Comparison of ENCODE assay signal across 21 cellular contexts in the genomic region with DNA sequence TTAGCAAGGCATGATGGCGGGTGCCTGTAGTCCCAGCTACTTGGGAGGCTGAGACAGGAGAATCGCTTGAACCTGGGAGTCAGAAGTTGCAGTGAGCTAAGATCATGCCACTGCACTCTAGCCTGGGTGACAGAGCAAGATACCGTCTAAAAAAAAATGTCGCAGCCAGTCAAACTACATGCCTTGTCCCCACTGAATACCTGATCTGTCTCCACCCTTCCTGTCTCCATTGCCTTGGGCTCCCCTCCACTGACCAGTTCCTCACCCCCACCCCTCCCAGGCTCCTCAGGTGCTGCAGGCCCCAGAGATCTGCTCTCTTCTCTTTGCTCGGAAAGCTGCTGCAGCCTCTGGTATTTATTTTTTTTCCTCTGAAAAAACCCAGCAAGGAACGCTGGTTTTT. TPM values are rescaled to one million over a fixed set of nuclear protein-coding genes. Genes with fewer than 3 reads are reported as not detected.
DNase-seq lines count a peak whose midpoint lies in the region; ATAC-seq lines count a peak whose summit lies in the region.
"Had no signal": no experiment of that assay in that cellular context is flagged by ENCODE, and none has a peak within 500 bp of the region (broad histone marks: within the 10 kb centered on the region; RNA-seq: fewer than 3 reads in every experiment).

No MANE protein-coding gene starts in this region.

- DNase-seq in activated CD4-positive, CD25-positive, alpha-beta regulatory T cell treated with anti-CD3 and anti-CD28 coated beads, Interleukin-2, amount 50 U/mL, for 72 hours = peak; percentile 15
- DNase-seq in CD4-positive, alpha-beta memory T cell = no peak
- DNase-seq in activated naive CD4-positive, alpha-beta T cell treated with anti-CD3 and anti-CD28 coated beads, Interleukin-2, amount 50 U/mL, for 72 hours (ENCODE audit: low spot score in 2 of 2) = no peak
- no peak for DNase-seq in natural killer cell treated with Interleukin-12 subunit alpha and Interleukin-12 subunit beta and Interleukin-15 and Interleukin-18, amount 100 ng/mL, for 72 hours (ENCODE audit: low spot score)
- DNase-seq in NCI-H510A (lab: John Stamatoyannopoulos, UW) (no peak), NCI-H146 (lab: John Stamatoyannopoulos, UW) (no peak)
- DNase-seq: GF-D8; mammary epithelial cell; NCI-H1048; NCI-H524 treated with DMSO at 0.1 percent for 48 hours; nephron progenitor cell; psoas muscle; SHP77 treated with DMSO at 0.1 percent for 48 hours; stimulated activated CD4-positive, alpha-beta T cell treated with anti-CD3 and anti-CD28 coated beads, Interleukin-4, amount 100 ng/mL, for 4 hours; testis had no signal

- peaks cover 0 to 7% (median 0%) of the 10 kb centered on the region in 8 donors for H3K9me3 Mint-ChIP-seq in CD4-positive, alpha-beta memory T cell
- H3K9me3 Mint-ChIP-seq in activated naive CD4-positive, alpha-beta T cell treated with anti-CD3 and anti-CD28 coated beads, Interleukin-2, amount 50 U/mL, for 72 hours = no peaks in the 10 kb centered on the region
- H3K9me3 Mint-ChIP-seq in natural killer cell treated with Interleukin-12 subunit alpha and Interleukin-12 subunit beta and Interleukin-15 and Interleukin-18, amount 100 ng/mL, for 72 hours = no peaks in the 10 kb centered on the region
- H3K9me3 Mint-ChIP-seq: nephron progenitor cell had no signal

- H3K36me3 ChIP-seq in CD4-positive, alpha-beta memory T cell (ENCODE audit: insufficient read depth, low read length) = peaks cover 17% of the 10 kb centered on the region

- CTCF ChIA-PET in CD4-positive, alpha-beta memory T cell (lab: Charles Lee; ENCODE audit: partially characterized antibody) = interaction anchor here (1.4 to 15.5 kb wide), 3 partner anchors 20 to 41 kb away, joined by 5 to 236 read pairs (median 125); no protein-coding TSS in a partner anchor

- H3K4me1 Mint-ChIP-seq in CD4-positive, alpha-beta memory T cell = peaks cover 64 to 96% (median 79%) of the 10 kb centered on the region in 4 donors
- H3K4me1 Mint-ChIP-seq in natural killer cell treated with Interleukin-12 subunit alpha and Interleukin-12 subunit beta and Interleukin-15 and Interleukin-18, amount 100 ng/mL, for 72 hours (ENCODE audit: low read depth in 2 of 2) = peaks cover 69 to 74% of the 10 kb centered on the region in 2 donors

- H3K27me3 ChIP-seq in CD4-positive, alpha-beta memory T cell (ENCODE audit: insufficient read depth, low read length) = no peaks in the 10 kb centered on the region
- H3K27me3 ChIP-seq: testis had no signal

- H3K4me1 ChIP-seq in CD4-positive, alpha-beta memory T cell (ENCODE audit: insufficient read depth, low read length) = peaks cover 84% of the 10 kb centered on the region
- H3K4me1 ChIP-seq: psoas muscle had no signal

- no peaks in the 10 kb centered on the region for H3K9me3 ChIP-seq in CD4-positive, alpha-beta memory T cell (ENCODE audit: control insufficient read depth in 1 of 2, low read length in 2 of 2)
- H3K9me3 ChIP-seq: psoas muscle, testis had no signal

- peak overlapping the region; percentile 9 to 94 (median 80) for H3K27ac Mint-ChIP-seq in CD4-positive, alpha-beta memory T cell
- H3K27ac Mint-ChIP-seq in activated naive CD4-positive, alpha-beta T cell treated with anti-CD3 and anti-CD28 coated beads, Interleukin-2, amount 50 U/mL, for 72 hours = peak overlapping the region; percentile 0 to 69
- peak overlapping the region; percentile 75 to 84 for H3K27ac Mint-ChIP-seq in natural killer cell treated with Interleukin-12 subunit alpha and Interleukin-12 subunit beta and Interleukin-15 and Interleukin-18, amount 100 ng/mL, for 72 hours
- H3K27ac Mint-ChIP-seq: nephron progenitor cell had no signal

- intact Hi-C loops in CD4-positive, alpha-beta memory T cell (cut with micrococcal nuclease) = no loop called here

- H3K4me3 ChIP-seq in CD4-positive, alpha-beta memory T cell (ENCODE audit: low read length in 2 of 2) = no peak overlapping the region
- H3K4me3 ChIP-seq: psoas muscle, smooth muscle cell, testis had no signal

- peak overlapping the region; percentile 27 for H3K27ac ChIP-seq in CD4-positive, alpha-beta memory T cell (ENCODE audit: low read depth, low read length)
- H3K27ac ChIP-seq: KMS-11, psoas muscle, testis had no signal

- peaks cover 2% of the 10 kb centered on the region in 2 donors for H3K27me3 Mint-ChIP-seq in CD4-positive, alpha-beta memory T cell
- no peaks in the 10 kb centered on the region for H3K27me3 Mint-ChIP-seq in natural killer cell treated with Interleukin-12 subunit alpha and Interleukin-12 subunit beta and Interleukin-15 and Interleukin-18, amount 100 ng/mL, for 72 hours

- peaks cover 33 to 58% of the 10 kb centered on the region in 2 donors for H3K36me3 Mint-ChIP-seq in CD4-positive, alpha-beta memory T cell
- peaks cover 27 to 57% of the 10 kb centered on the region in 2 donors for H3K36me3 Mint-ChIP-seq in activated naive CD4-positive, alpha-beta T cell treated with anti-CD3 and anti-CD28 coated beads, Interleukin-2, amount 50 U/mL, for 72 hours
- peaks cover 7% of the 10 kb centered on the region for H3K36me3 Mint-ChIP-seq in natural killer cell treated with Interleukin-12 subunit alpha and Interleukin-12 subunit beta and Interleukin-15 and Interleukin-18, amount 100 ng/mL, for 72 hours

- H3K4me3 Mint-ChIP-seq in CD4-positive, alpha-beta memory T cell = peak overlapping the region; percentile 39 to 99 (median 83)
- H3K4me3 Mint-ChIP-seq in natural killer cell treated with Interleukin-12 subunit alpha and Interleukin-12 subunit beta and Interleukin-15 and Interleukin-18, amount 100 ng/mL, for 72 hours = peak overlapping the region; percentile 90
- H3K4me3 Mint-ChIP-seq: nephron progenitor cell had no signal

- POLR2A ChIA-PET in CD4-positive, alpha-beta memory T cell (lab: Charles Lee; ENCODE audit: partially characterized antibody) = interaction anchor here (1.1 to 1.3 kb wide), 2 partner anchors 10 to 21 kb away, joined by 3 to 5 read pairs; no protein-coding TSS in a partner anchor

- ATAC-seq in activated CD4-positive, CD25-positive, alpha-beta regulatory T cell treated with anti-CD3 and anti-CD28 coated beads, Interleukin-2, amount 50 U/mL, for 24 hours = no peak
- ATAC-seq in activated naive CD4-positive, alpha-beta T cell treated with anti-CD3 and anti-CD28 coated beads, Interleukin-2, amount 50 U/mL, for 72 hours = no peak
- ATAC-seq in natural killer cell treated with Interleukin-12 subunit alpha and Interleukin-12 subunit beta and Interleukin-15 and Interleukin-18, amount 100 ng/mL, for 72 hours = no peak
- no peak for ATAC-seq in GM19397 (IDR thresholded peaks at IDR 0.05; ENCODE audit: unreplicated experiment)
- ATAC-seq: psoas muscle had no signal

RNA-seq across cellular contexts. Expression of a gene that starts 4.3 kb away (rescaled TPM):
- 100 to 1,000 TPM in 1 of 2 experiments, 10 to 100 TPM in 1; 100.0 to 101 TPM for total RNA-seq in CD4-positive, alpha-beta memory T cell
- 10 to 100 TPM; 11.9 to 32.8 TPM for polyA plus RNA-seq in CD4-positive, alpha-beta memory T cell
- 100 to 1,000 TPM; 137 to 305 TPM for total RNA-seq in activated naive CD4-positive, alpha-beta T cell treated with anti-CD3 and anti-CD28 coated beads, Interleukin-2, amount 50 U/mL, for 72 hours
- total RNA-seq in natural killer cell treated with Interleukin-12 subunit alpha and Interleukin-12 subunit beta and Interleukin-15 and Interleukin-18, amount 100 ng/mL, for 72 hours = 100 to 1,000 TPM; 299 to 305 TPM

RNA-seq across cellular contexts. Expression of a gene that starts 50.7 kb away (rescaled TPM):
- 1 to 10 TPM; 2.4 TPM for total RNA-seq in CD4-positive, alpha-beta memory T cell
- not detected for polyA plus RNA-seq in CD4-positive, alpha-beta memory T cell
- 1 to 10 TPM; 1.6 to 2.1 TPM for total RNA-seq in activated naive CD4-positive, alpha-beta T cell treated with anti-CD3 and anti-CD28 coated beads, Interleukin-2, amount 50 U/mL, for 72 hours
- 1 to 10 TPM; 3.3 to 3.7 TPM for total RNA-seq in natural killer cell treated with Interleukin-12 subunit alpha and Interleukin-12 subunit beta and Interleukin-15 and Interleukin-18, amount 100 ng/mL, for 72 hours
- total RNA-seq: A172 had no signal
- polyA plus RNA-seq: BJ had no signal
